28 cellular contexts compared by ENCODE assay signal in the genomic region with DNA sequence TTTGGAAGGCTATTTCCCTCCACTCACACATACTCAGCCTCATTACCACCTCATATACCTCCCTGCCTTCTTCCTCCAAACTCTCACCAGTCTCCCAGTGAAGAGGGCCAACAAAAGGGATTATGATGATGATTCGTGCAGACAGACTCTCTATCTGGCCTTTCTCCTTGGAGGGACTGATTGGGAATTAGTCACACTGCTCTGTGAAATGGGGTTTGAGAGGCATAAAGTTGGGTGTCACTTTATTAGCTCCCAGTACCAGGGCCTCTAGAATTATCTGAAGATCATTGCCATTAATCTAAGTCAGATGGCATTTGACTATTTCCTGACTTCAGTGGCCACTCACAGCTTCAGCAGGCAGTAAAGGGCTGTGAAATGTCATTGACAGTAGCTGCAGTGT. TPM values are rescaled to one million over a fixed set of nuclear protein-coding genes. Genes with fewer than 3 reads are reported as not detected.
DNase-seq lines count a peak whose midpoint lies in the region; ATAC-seq, FAIRE-seq and TF ChIP-seq lines count a peak whose summit lies in the region.
"Had no signal": no experiment of that assay in that cellular context is flagged by ENCODE, and none has a peak within 500 bp of the region (broad histone marks: within the 10 kb centered on the region; RNA-seq: fewer than 3 reads in every experiment).

No MANE protein-coding gene starts in this region.

- 28% methylated on average over 1 of the region's 1 CpG for WGBS in A549 (ENCODE audit: missing lambda C conversion rate)

- TF ChIP-seq POLR2A in A549 (IDR thresholded peaks at IDR 0.05; ENCODE audit: low read length): no peak
- TF ChIP-seq POLR2A in erythroblast (IDR thresholded peaks at IDR 0.05; ENCODE audit: low read length): peak; percentile 28

- H3K4me2 ChIP-seq in A549: no peak overlapping the region

- peaks cover 10% of the 10 kb centered on the region; the same call in 1 of the 3 replicates for H3K4me1 ChIP-seq in A549
- H3K4me1 ChIP-seq: HAP-1, testis, vagina had no signal

- no peak overlapping the region for H3K27ac Mint-ChIP-seq in activated T-helper 17 cell treated with anti-CD3 and anti-CD28 coated beads, Interleukin-2, amount 50 U/mL, for 72 hours
- H3K27ac Mint-ChIP-seq: brain; CD4-positive, alpha-beta T cell; dendritic cell treated with granulocyte-macrophage colony-stimulating factor and Interleukin-4, amounts not matched to agents 40 ng/mL and 50 ng/mL, for 4 days; progenitor cell of endocrine pancreas; T-cell had no signal

- no peak overlapping the region for H3K4me3 ChIP-seq in A549
- H3K4me3 ChIP-seq: HAP-1, skin epidermis, testis, vagina had no signal

- no peaks in the 10 kb centered on the region for H3K9me3 ChIP-seq in A549
- H3K9me3 ChIP-seq: HAP-1, testis, vagina had no signal

- no peak for TF ChIP-seq CTCF in A549 (IDR thresholded peaks at IDR 0.05)

- H3K27me3 Mint-ChIP-seq in activated T-helper 17 cell treated with anti-CD3 and anti-CD28 coated beads, Interleukin-2, amount 50 U/mL, for 72 hours: peaks cover 8% of the 10 kb centered on the region
- H3K27me3 Mint-ChIP-seq: dendritic cell treated with granulocyte-macrophage colony-stimulating factor and Interleukin-4, amounts not matched to agents 40 ng/mL and 50 ng/mL, for 4 days had no signal

- TF ChIP-seq EP300 in A549 (IDR thresholded peaks at IDR 0.05): no peak

- H3K36me3 Mint-ChIP-seq in activated T-helper 17 cell treated with anti-CD3 and anti-CD28 coated beads, Interleukin-2, amount 50 U/mL, for 72 hours (ENCODE audit: low read depth): no peaks in the 10 kb centered on the region
- H3K36me3 Mint-ChIP-seq: T-cell had no signal

- POLR2A ChIA-PET in A549 (lab: Yijun Ruan, JAX): interaction anchor here (0.6 kb wide), 1 partner anchor 17 kb away, joined by 3 read pairs; no protein-coding TSS in a partner anchor

- no peak for FAIRE-seq in A549 (lab: Jason Lieb, UNC)

- H3K27ac ChIP-seq in A549: no peak overlapping the region
- H3K27ac ChIP-seq: skin epidermis, testis, vagina had no signal

- DNase-seq in A549 (ENCODE audit: low read depth in 1 of 2, low spot score in 1 of 2) (no peak), EL (peak; percentile 53), RPMI7951 (ENCODE audit: low read depth) (peak; percentile 7), erythroblast (lab: John Stamatoyannopoulos, UW) (peak; percentile 30 to 74), DMS79 treated with DMSO at 0.1 percent for 48 hours (lab: John Stamatoyannopoulos, UW) (no peak), mucosa of gallbladder (ENCODE audit: low spot score) (no peak)
- DNase-seq: activated CD4-positive, alpha-beta T cell treated with anti-CD3 and anti-CD28 coated beads, Interleukin-2, amount 50 U/mL, for 4 hours; CD4-positive, alpha-beta T cell; DMS 273 treated with DMSO at 0.1 percent for 48 hours; hippocampal formation; KG1; MV-4-11; NCI-H1694; NCI-H2171 treated with DMSO at 0.1 percent for 48 hours; NCI-H774; OCI-M1; SHP77; stimulated activated naive CD4-positive, alpha-beta T cell; T-cell; testis had no signal

- CTCF ChIA-PET in A549 (lab: Yijun Ruan, JAX): interaction anchor here (0.8 to 3.8 kb wide), 5 partner anchors 8 to 180 kb away, joined by 3 to 16 read pairs (median 4); no protein-coding TSS in a partner anchor

- no peak for TF ChIP-seq RAD21 in A549 (conservative IDR thresholded peaks at IDR 0.05 in 1 of 2, IDR thresholded peaks at IDR 0.05 in 1 of 2)

- H3K9me3 Mint-ChIP-seq in activated T-helper 17 cell treated with anti-CD3 and anti-CD28 coated beads, Interleukin-2, amount 50 U/mL, for 72 hours: no peaks in the 10 kb centered on the region
- H3K9me3 Mint-ChIP-seq: brain; CD4-positive, alpha-beta T cell; dendritic cell treated with granulocyte-macrophage colony-stimulating factor and Interleukin-4, amounts not matched to agents 40 ng/mL and 50 ng/mL, for 4 days; T-cell had no signal

- no peak overlapping the region for H3K4me3 Mint-ChIP-seq in activated T-helper 17 cell treated with anti-CD3 and anti-CD28 coated beads, Interleukin-2, amount 50 U/mL, for 72 hours
- H3K4me3 Mint-ChIP-seq: brain; CD4-positive, alpha-beta T cell; dendritic cell treated with granulocyte-macrophage colony-stimulating factor and Interleukin-4, amounts not matched to agents 40 ng/mL and 50 ng/mL, for 4 days; T-cell had no signal

- ATAC-seq in A549 (peak; percentile 37 to 47; a peak in 4 of 6 replicates), GM18517 (IDR thresholded peaks at IDR 0.05; ENCODE audit: unreplicated experiment) (no peak)
- no peak for ATAC-seq in activated T-helper 17 cell treated with anti-CD3 and anti-CD28 coated beads, Interleukin-2, amount 50 U/mL, for 72 hours (replicated peaks)
- ATAC-seq: T-cell had no signal

- no peaks in the 10 kb centered on the region for H3K4me1 Mint-ChIP-seq in activated T-helper 17 cell treated with anti-CD3 and anti-CD28 coated beads, Interleukin-2, amount 50 U/mL, for 72 hours
- H3K4me1 Mint-ChIP-seq: brain, T-cell had no signal

TF ChIP-seq in A549, 52 proteins besides CTCF, POLR2A, EP300 and RAD21 (continues in another document):
- TF ChIP-seq USF2 (IDR thresholded peaks at IDR 0.05): no peak
- no peak for TF ChIP-seq CEBPB (IDR thresholded peaks at IDR 0.05)
- TF ChIP-seq, protein P1, sequence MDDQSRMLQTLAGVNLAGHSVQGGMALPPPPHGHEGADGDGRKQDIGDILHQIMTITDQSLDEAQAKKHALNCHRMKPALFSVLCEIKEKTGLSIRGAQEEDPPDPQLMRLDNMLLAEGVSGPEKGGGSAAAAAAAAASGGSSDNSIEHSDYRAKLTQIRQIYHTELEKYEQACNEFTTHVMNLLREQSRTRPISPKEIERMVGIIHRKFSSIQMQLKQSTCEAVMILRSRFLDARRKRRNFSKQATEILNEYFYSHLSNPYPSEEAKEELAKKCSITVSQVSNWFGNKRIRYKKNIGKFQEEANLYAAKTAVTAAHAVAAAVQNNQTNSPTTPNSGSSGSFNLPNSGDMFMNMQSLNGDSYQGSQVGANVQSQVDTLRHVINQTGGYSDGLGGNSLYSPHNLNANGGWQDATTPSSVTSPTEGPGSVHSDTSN (IDR thresholded peaks at IDR 0.05): no peak
- no peak for TF ChIP-seq NFE2L2 (conservative IDR thresholded peaks at IDR 0.05; ENCODE audit: low read length)
- TF ChIP-seq, protein P2, sequence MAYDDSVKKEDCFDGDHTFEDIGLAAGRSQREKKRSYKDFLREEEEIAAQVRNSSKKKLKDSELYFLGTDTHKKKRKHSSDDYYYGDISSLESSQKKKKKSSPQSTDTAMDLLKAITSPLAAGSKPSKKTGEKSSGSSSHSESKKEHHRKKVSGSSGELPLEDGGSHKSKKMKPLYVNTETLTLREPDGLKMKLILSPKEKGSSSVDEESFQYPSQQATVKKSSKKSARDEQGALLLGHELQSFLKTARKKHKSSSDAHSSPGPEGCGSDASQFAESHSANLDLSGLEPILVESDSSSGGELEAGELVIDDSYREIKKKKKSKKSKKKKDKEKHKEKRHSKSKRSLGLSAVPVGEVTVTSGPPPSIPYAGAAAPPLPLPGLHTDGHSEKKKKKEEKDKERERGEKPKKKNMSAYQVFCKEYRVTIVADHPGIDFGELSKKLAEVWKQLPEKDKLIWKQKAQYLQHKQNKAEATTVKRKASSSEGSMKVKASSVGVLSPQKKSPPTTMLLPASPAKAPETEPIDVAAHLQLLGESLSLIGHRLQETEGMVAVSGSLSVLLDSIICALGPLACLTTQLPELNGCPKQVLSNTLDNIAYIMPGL (CRISPR knock-in tag; IDR thresholded peaks at IDR 0.05; ENCODE audit: borderline replicate concordance): no peak
- TF ChIP-seq KDM5A (IDR thresholded peaks at IDR 0.05): no peak
- TF ChIP-seq CBX2 (IDR thresholded peaks at IDR 0.05; ENCODE audit: borderline replicate concordance, low read depth): no peak
- no peak for TF ChIP-seq NPAS2 (CRISPR knock-in tag; IDR thresholded peaks at IDR 0.05; ENCODE audit: borderline replicate concordance)
- TF ChIP-seq HEYL (CRISPR knock-in tag; IDR thresholded peaks at IDR 0.05): no peak
- TF ChIP-seq SMC3 (IDR thresholded peaks at IDR 0.05): no peak
- TF ChIP-seq ESRRA (IDR thresholded peaks at IDR 0.05; ENCODE audit: borderline replicate concordance, low read length): no peak
- no peak for TF ChIP-seq E2F6 (IDR thresholded peaks at IDR 0.05; ENCODE audit: borderline replicate concordance, low read depth)
- no peak for TF ChIP-seq ZSCAN20 (CRISPR knock-in tag; IDR thresholded peaks at IDR 0.05)

RNA-seq across cellular contexts. Expression of gene CNRIP1, which starts 17.5 kb away (rescaled TPM):
- polyA plus RNA-seq in A549 (2011; rRNA removed) (0.93 and 1.2 TPM in 2 replicates), A549 (2017; fragmentation: RNase III; extraction: RNeasy Plus Mini Kit Qiagen cat#74134 plus additional on column Dnase treatment) (2.3 to 2.9 TPM (median 2.6 TPM) in 3 replicates)
- 0.63 and 0.97 TPM in 2 replicates for polyA plus RNA-seq in A549 (2012; cell fraction: cytosol; rRNA removed)
- polyA plus RNA-seq in A549 (2012; cell fraction: nucleus; rRNA removed): 0.44 and 0.47 TPM in 2 replicates
- 0.33 and 0.58 TPM in 2 replicates for polyA minus RNA-seq in A549 (2011; rRNA and poly(A)+ RNA removed)
- total RNA-seq in RPMI7951 (2014; rRNA removed; shearing (Covaris generic)): 50.5 and 53.9 TPM in 2 replicates
- not detected for total RNA-seq in activated T-helper 17 cell treated with anti-CD3 and anti-CD28 coated beads, Interleukin-2, amount 50 U/mL, for 72 hours
- 21.6 TPM for total RNA-seq in mucosa of gallbladder
- total RNA-seq: CD4-positive, alpha-beta T cell; progenitor cell of endocrine pancreas had no signal

RNA-seq across cellular contexts. Expression of gene PPP3R1, which starts 49.9 kb away (rescaled TPM):
- polyA plus RNA-seq in A549 (2011; rRNA removed): 27.3 and 30.7 TPM in 2 replicates
- 9.0 and 11.2 TPM in 2 replicates for polyA plus RNA-seq in A549 (2012; cell fraction: cytosol; rRNA removed)
- 5.0 and 9.5 TPM in 2 replicates for polyA plus RNA-seq in A549 (2012; cell fraction: nucleus; rRNA removed)
- polyA plus RNA-seq in A549 (2017; fragmentation: RNase III; extraction: RNeasy Plus Mini Kit Qiagen cat#74134 plus additional on column Dnase treatment): 53.7 to 55.1 TPM (median 54.4 TPM) in 3 replicates
- 15.5 and 18.2 TPM in 2 replicates for polyA minus RNA-seq in A549 (2011; rRNA and poly(A)+ RNA removed)
- 24.0 and 25.6 TPM in 2 replicates for total RNA-seq in RPMI7951 (2014; rRNA removed; shearing (Covaris generic))
- total RNA-seq in activated T-helper 17 cell treated with anti-CD3 and anti-CD28 coated beads, Interleukin-2, amount 50 U/mL, for 72 hours: 10 to 100 TPM; 54.1 to 70.0 TPM
- total RNA-seq in mucosa of gallbladder: 47.7 TPM

Comparison
In these comparisons a context has a peak if more than half of its experiments do, and no peak if none do; other contexts are left out.
1. ATAC-seq: peak in A549 (2 of 2); none in activated T-helper 17 cell treated with anti-CD3 and anti-CD28 coated beads, Interleukin-2, amount 50 U/mL, for 72 hours (single experiment) and GM18517 (single experiment).
2. DNase-seq: peak in EL (single experiment), RPMI7951 (single experiment) and erythroblast (2 of 2); none in A549 (0 of 2), DMS79 treated with DMSO at 0.1 percent for 48 hours (single experiment) and mucosa of gallbladder (single experiment).
3. RNA of gene CNRIP1, which starts 17.5 kb away (total RNA-seq): 50.5 to 53.9 TPM in RPMI7951 and 21.6 TPM in mucosa of gallbladder (single experiment); not detected in activated T-helper 17 cell treated with anti-CD3 and anti-CD28 coated beads, Interleukin-2, amount 50 U/mL, for 72 hours; every median in the first group is over 10 times any median in the second.